Comparison of ENCODE assay signal across 8 cellular contexts in genomic region chr7:18505870-18506460, GRCh38. TPM values are rescaled to one million over a fixed set of nuclear protein-coding genes. Genes with fewer than 3 reads are reported as not detected.
DNase-seq lines count a peak whose midpoint lies in the region; ATAC-seq and TF ChIP-seq lines count a peak whose summit lies in the region.

No MANE protein-coding gene starts in this region.

- no peaks in the 10 kb centered on the region for H3K4me1 Mint-ChIP-seq in stimulated activated naive CD8-positive, alpha-beta T cell treated with anti-CD3 and anti-CD28 coated beads, Interleukin-15, amount 100 ng/mL, for 72 hours
- peaks cover 7% of the 10 kb centered on the region for H3K4me1 Mint-ChIP-seq in activated CD4-positive, alpha-beta T cell treated with anti-CD3 and anti-CD28 coated beads for 36 hours

- H3K36me3 Mint-ChIP-seq in activated CD4-positive, alpha-beta T cell treated with anti-CD3 and anti-CD28 coated beads for 36 hours (ENCODE audit: low read depth) = no peaks in the 10 kb centered on the region

- H3K27me3 Mint-ChIP-seq in stimulated activated naive CD8-positive, alpha-beta T cell treated with anti-CD3 and anti-CD28 coated beads, Interleukin-15, amount 100 ng/mL, for 72 hours = no peaks in the 10 kb centered on the region
- H3K27me3 Mint-ChIP-seq in activated CD4-positive, alpha-beta T cell treated with anti-CD3 and anti-CD28 coated beads for 36 hours = peaks cover under 1% of the 10 kb centered on the region

- no peaks in the 10 kb centered on the region for H3K9me3 Mint-ChIP-seq in stimulated activated naive CD8-positive, alpha-beta T cell treated with anti-CD3 and anti-CD28 coated beads, Interleukin-15, amount 100 ng/mL, for 72 hours
- no peaks in the 10 kb centered on the region for H3K9me3 Mint-ChIP-seq in activated CD4-positive, alpha-beta T cell treated with anti-CD3 and anti-CD28 coated beads for 36 hours (ENCODE audit: low read depth)

- no peak for DNase-seq in stimulated activated naive CD8-positive, alpha-beta T cell treated with anti-CD3 and anti-CD28 coated beads, Interleukin-15, Interleukin-2, amounts not matched to agents 100 U/mL and 50 U/mL, for 24 hours
- DNase-seq in stimulated activated naive CD8-positive, alpha-beta T cell treated with anti-CD3 and anti-CD28 coated beads, Interleukin-15, amount 100 ng/mL, for 72 hours = no peak
- DNase-seq in cardiac fibroblast (ENCODE audit: low read depth in 2 of 2) = peak; percentile 29 to 73
- no peak for DNase-seq in activated CD4-positive, alpha-beta T cell treated with anti-CD3 and anti-CD28 coated beads for 36 hours
- DNase-seq in NCI-H2029 (lab: John Stamatoyannopoulos, UW) = no peak
- no peak for DNase-seq in H4 (ENCODE audit: low spot score)
- DNase-seq in DMS 273 treated with DMSO at 0.1 percent for 48 hours (lab: John Stamatoyannopoulos, UW) = no peak

- CTCF ChIA-PET in activated CD4-positive, alpha-beta T cell treated with anti-CD3 and anti-CD28 coated beads for 36 hours (lab: Charles Lee) = interaction anchor here (0.7 kb wide), 2 partner anchors 12 to 718 kb away, joined by 3 read pairs; no protein-coding TSS in a partner anchor

- H3K4me3 Mint-ChIP-seq in stimulated activated naive CD8-positive, alpha-beta T cell treated with anti-CD3 and anti-CD28 coated beads, Interleukin-15, amount 100 ng/mL, for 72 hours = no peak overlapping the region
- no peak overlapping the region for H3K4me3 Mint-ChIP-seq in activated CD4-positive, alpha-beta T cell treated with anti-CD3 and anti-CD28 coated beads for 36 hours

- H3K4me3 ChIP-seq in cardiac fibroblast (replicated peaks in 1 of 2; ENCODE audit: low read depth in 2 of 2, low read length in 2 of 2) = no peak overlapping the region

- intact Hi-C loops in activated CD4-positive, alpha-beta T cell treated with anti-CD3 and anti-CD28 coated beads for 36 hours (cut with DNase I, micrococcal nuclease) = no loop called here

- H3K27ac Mint-ChIP-seq in stimulated activated naive CD8-positive, alpha-beta T cell treated with anti-CD3 and anti-CD28 coated beads, Interleukin-15, amount 100 ng/mL, for 72 hours = no peak overlapping the region
- H3K27ac Mint-ChIP-seq in activated CD4-positive, alpha-beta T cell treated with anti-CD3 and anti-CD28 coated beads for 36 hours = no peak overlapping the region

- ATAC-seq in stimulated activated naive CD8-positive, alpha-beta T cell treated with anti-CD3 and anti-CD28 coated beads, Interleukin-15, Interleukin-2, amounts not matched to agents 100 U/mL and 50 U/mL, for 24 hours = peak; percentile 55
- ATAC-seq in stimulated activated naive CD8-positive, alpha-beta T cell treated with anti-CD3 and anti-CD28 coated beads, Interleukin-15, amount 100 ng/mL, for 72 hours = no peak
- peak; percentile 62 for ATAC-seq in HG03175 (IDR thresholded peaks at IDR 0.05; ENCODE audit: unreplicated experiment)
- no peak for ATAC-seq in activated CD4-positive, alpha-beta T cell treated with anti-CD3 and anti-CD28 coated beads for 36 hours

- TF ChIP-seq CTCF in cardiac fibroblast (IDR thresholded peaks at IDR 0.05; ENCODE audit: low read depth, low read length) = no peak

- POLR2A ChIA-PET in activated CD4-positive, alpha-beta T cell treated with anti-CD3 and anti-CD28 coated beads for 36 hours (lab: Charles Lee) = no interaction called here

RNA-seq across cellular contexts. Expression of gene HDAC9, which starts 10.4 kb away (rescaled TPM):
- total RNA-seq in activated CD4-positive, alpha-beta T cell treated with anti-CD3 and anti-CD28 coated beads for 36 hours = under 1 TPM; 0.69 to 0.94 TPM
- total RNA-seq in H4 (2014; rRNA removed; shearing (Covaris generic)) = 12.8 and 22.5 TPM in 2 replicates

Comparison
In these comparisons a context has a peak if more than half of its experiments do, and no peak if none do; other contexts are left out.
1. ATAC-seq: peak in stimulated activated naive CD8-positive, alpha-beta T cell treated with anti-CD3 and anti-CD28 coated beads, Interleukin-15, Interleukin-2, amounts not matched to agents 100 U/mL and 50 U/mL, for 24 hours (single experiment) and HG03175 (single experiment); none in stimulated activated naive CD8-positive, alpha-beta T cell treated with anti-CD3 and anti-CD28 coated beads, Interleukin-15, amount 100 ng/mL, for 72 hours (single experiment) and activated CD4-positive, alpha-beta T cell treated with anti-CD3 and anti-CD28 coated beads for 36 hours (single experiment).
2. DNase-seq: peak in cardiac fibroblast (2 of 2); none in stimulated activated naive CD8-positive, alpha-beta T cell treated with anti-CD3 and anti-CD28 coated beads, Interleukin-15, Interleukin-2, amounts not matched to agents 100 U/mL and 50 U/mL, for 24 hours (single experiment), stimulated activated naive CD8-positive, alpha-beta T cell treated with anti-CD3 and anti-CD28 coated beads, Interleukin-15, amount 100 ng/mL, for 72 hours (0 of 2), activated CD4-positive, alpha-beta T cell treated with anti-CD3 and anti-CD28 coated beads for 36 hours (single experiment), NCI-H2029 (single experiment), H4 (single experiment) and DMS 273 treated with DMSO at 0.1 percent for 48 hours (single experiment).